Comparison of ENCODE assay signal across 15 cellular contexts in the genomic region with DNA sequence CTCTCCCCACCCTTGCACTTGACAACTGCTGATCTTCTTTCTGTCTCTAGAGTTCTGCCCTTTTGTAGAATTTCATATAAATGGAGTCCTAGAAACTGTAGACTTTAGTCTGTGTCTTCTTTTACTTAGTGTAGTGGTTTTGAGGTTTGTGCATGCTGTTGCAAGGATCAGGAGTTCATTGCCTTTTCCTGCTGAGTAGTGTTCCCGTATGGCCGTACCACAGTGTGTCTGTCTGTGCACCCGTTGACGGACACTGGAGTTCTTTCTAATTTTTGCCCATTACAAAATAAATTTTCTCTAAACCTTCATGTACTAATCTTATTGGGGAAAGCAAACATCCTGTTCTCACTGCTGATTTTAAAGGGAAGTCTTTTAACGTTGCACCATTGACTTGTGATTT.
A peak's percentile ranks its signal among the peaks of the same experiment; 100 is the strongest.
DNase-seq lines count a peak whose midpoint lies in the region; ATAC-seq and TF ChIP-seq lines count a peak whose summit lies in the region.
"Had no signal": no experiment of that assay in that cellular context is flagged by ENCODE, and none has a peak within 500 bp of the region (broad histone marks: within the 10 kb centered on the region; RNA-seq: fewer than 3 reads in every experiment).

No MANE protein-coding gene starts in this region.

- no peak for TF ChIP-seq CTCF in coronary artery (IDR thresholded peaks at IDR 0.05)

- no peak overlapping the region for H3K27ac ChIP-seq in coronary artery
- H3K27ac ChIP-seq: A549, C4-2B had no signal

- H3K4me3 ChIP-seq in coronary artery, result no peak overlapping the region
- H3K4me3 ChIP-seq: A549, HAP-1 had no signal

- peaks cover 5% of the 10 kb centered on the region for H3K36me3 Mint-ChIP-seq in IgD-negative memory B cell
- peaks cover 69% of the 10 kb centered on the region for H3K36me3 Mint-ChIP-seq in stimulated activated memory B cell treated with anti-CD40 and anti-IgM and Interleukin-4, amounts not matched to agents 10 μg/mL and 1 μg/mL and 100 μg/mL, for 72 hours

- H3K9me3 Mint-ChIP-seq in IgD-negative memory B cell, result no peaks in the 10 kb centered on the region
- H3K9me3 Mint-ChIP-seq in stimulated activated memory B cell treated with anti-CD40 and anti-IgM and Interleukin-4, amounts not matched to agents 10 μg/mL and 1 μg/mL and 100 μg/mL, for 72 hours, result no peaks in the 10 kb centered on the region
- H3K9me3 Mint-ChIP-seq: CD8-positive, alpha-beta memory T cell had no signal

- peak; percentile 47 for DNase-seq in MV-4-11 (lab: John Stamatoyannopoulos, UW)
- DNase-seq in coronary artery (ENCODE audit: low spot score), result peak; percentile 12
- no peak for DNase-seq in NCI-H1417 (lab: John Stamatoyannopoulos, UW)
- DNase-seq in midbrain (lab: John Stamatoyannopoulos, UW), result no peak
- no peak for DNase-seq in CD1c-positive myeloid dendritic cell (ENCODE audit: extremely low spot score)
- DNase-seq: BE2C; Caco-2; CD8-positive, alpha-beta memory T cell; DMS53; GF-D8 had no signal

- H3K27ac Mint-ChIP-seq in IgD-negative memory B cell, result peak overlapping the region in 2 of 3 donors; percentile 8 to 11
- H3K27ac Mint-ChIP-seq in stimulated activated memory B cell treated with anti-CD40 and anti-IgM and Interleukin-4, amounts not matched to agents 10 μg/mL and 1 μg/mL and 100 μg/mL, for 72 hours, result peak overlapping the region; percentile 43

- no peaks in the 10 kb centered on the region for H3K27me3 Mint-ChIP-seq in IgD-negative memory B cell
- no peaks in the 10 kb centered on the region for H3K27me3 Mint-ChIP-seq in stimulated activated memory B cell treated with anti-CD40 and anti-IgM and Interleukin-4, amounts not matched to agents 10 μg/mL and 1 μg/mL and 100 μg/mL, for 72 hours
- H3K27me3 Mint-ChIP-seq: CD8-positive, alpha-beta memory T cell had no signal

- no peak for ATAC-seq in stimulated activated memory B cell treated with anti-CD40 and anti-IgM and Interleukin-4, amounts not matched to agents 10 μg/mL and 1 μg/mL and 100 μg/mL, for 72 hours
- ATAC-seq: A549 had no signal

- peaks cover 12 to 25% (median 12%) of the 10 kb centered on the region in 3 donors for H3K4me1 Mint-ChIP-seq in IgD-negative memory B cell
- peaks cover 48% of the 10 kb centered on the region for H3K4me1 Mint-ChIP-seq in stimulated activated memory B cell treated with anti-CD40 and anti-IgM and Interleukin-4, amounts not matched to agents 10 μg/mL and 1 μg/mL and 100 μg/mL, for 72 hours

- no peak overlapping the region for H3K4me3 Mint-ChIP-seq in IgD-negative memory B cell
- H3K4me3 Mint-ChIP-seq in stimulated activated memory B cell treated with anti-CD40 and anti-IgM and Interleukin-4, amounts not matched to agents 10 μg/mL and 1 μg/mL and 100 μg/mL, for 72 hours, result no peak overlapping the region
- H3K4me3 Mint-ChIP-seq: CD8-positive, alpha-beta memory T cell had no signal

Comparison
In these comparisons a context has a peak if more than half of its experiments do, and no peak if none do; other contexts are left out.
1. DNase-seq: peak in MV-4-11 (single experiment) and coronary artery (single experiment); none in NCI-H1417 (0 of 3), midbrain (single experiment) and CD1c-positive myeloid dendritic cell (single experiment).